ENCODE assay signal across 18 cellular contexts in the genomic region with DNA sequence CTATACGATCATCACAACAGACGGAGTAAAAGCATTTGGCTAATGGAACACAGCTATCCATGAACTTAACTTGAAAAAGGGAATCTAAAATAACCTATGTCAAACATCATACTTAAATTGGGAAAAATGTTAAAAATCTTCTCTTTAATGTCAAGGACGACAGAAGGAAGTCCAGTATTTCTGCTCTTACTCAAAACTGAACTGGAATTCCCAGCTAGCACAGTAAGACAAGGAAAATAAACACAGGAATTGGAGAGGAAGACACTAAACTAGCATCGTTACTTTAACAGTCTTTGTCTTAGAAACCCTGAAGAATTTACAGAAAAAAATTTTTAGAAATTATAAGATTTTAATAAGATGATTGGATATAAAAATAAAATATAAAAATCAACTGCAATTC.
DNase-seq lines count a peak whose midpoint lies in the region; ATAC-seq, FAIRE-seq and TF ChIP-seq lines count a peak whose summit lies in the region.
"Had no signal": no experiment of that assay in that cellular context is flagged by ENCODE, and none has a peak within 500 bp of the region (broad histone marks: within the 10 kb centered on the region; RNA-seq: fewer than 3 reads in every experiment).

No MANE protein-coding gene starts in this region.

- peak overlapping the region; percentile 97 for H3K27ac Mint-ChIP-seq in activated CD4-positive, alpha-beta memory T cell treated with anti-CD3 and anti-CD28 coated beads, Interleukin-2, amount 10 ng/mL, durations not matched to agents 7 days and 5 days
- no peak overlapping the region for H3K27ac Mint-ChIP-seq in activated CD4-positive, alpha-beta memory T cell treated with anti-CD3 and anti-CD28 coated beads for 36 hours
- peak overlapping the region; percentile 48 for H3K27ac Mint-ChIP-seq in activated T-helper 1 cell treated with anti-CD3 and anti-CD28 coated beads, Interleukin-12 subunit alpha, Interleukin-12 subunit beta, Interleukin-2, Interleukin-4 antibody, amounts not matched to agents 30 ng/mL and 10 ng/mL and 1 ng/mL, durations not matched to agents 14 hours and 24 hours and 36 hours

- H3K4me1 ChIP-seq in gastroesophageal sphincter: peaks cover 0 to 100% (median 53%) of the 10 kb centered on the region in 3 donors
- peaks cover 0 to 5% of the 10 kb centered on the region in 2 donors for H3K4me1 ChIP-seq in small intestine (ENCODE audit: control insufficient read depth in 2 of 2, insufficient read depth in 1 of 2, low read depth in 1 of 2, low read length in 1 of 2)

- H3K36me3 ChIP-seq in gastroesophageal sphincter (no peaks in the 10 kb centered on the region), small intestine (ENCODE audit: control insufficient read depth in 2 of 2, insufficient read depth in 2 of 2, low read length in 2 of 2) (no peaks in the 10 kb centered on the region)
- H3K36me3 ChIP-seq: upper lobe of right lung had no signal

- POLR2A ChIA-PET in activated CD4-positive, alpha-beta memory T cell treated with anti-CD3 and anti-CD28 coated beads, Interleukin-2, amount 10 ng/mL, durations not matched to agents 7 days and 5 days (lab: Charles Lee): interaction anchor here (1.0 to 7.4 kb wide), 8 partner anchors 8 to 113 kb away, joined by 3 to 55 read pairs (median 7); a partner anchor contains a TSS
- POLR2A ChIA-PET in activated CD4-positive, alpha-beta memory T cell treated with anti-CD3 and anti-CD28 coated beads for 36 hours (lab: Charles Lee): interaction anchor here (0.7 to 1.2 kb wide), 3 partner anchors 13 to 93 kb away, joined by 3 read pairs; no protein-coding TSS in a partner anchor

- 37 to 41% methylated on average over 4 of the region's 4 CpGs for WGBS in gastroesophageal sphincter (ENCODE audit: low coverage in 1 of 2), 2 donors
- 67 to 87% (median 85%) methylated on average over 4 of the region's 4 CpGs for WGBS in small intestine, 3 donors

- H3K36me3 Mint-ChIP-seq in activated CD4-positive, alpha-beta memory T cell treated with anti-CD3 and anti-CD28 coated beads, Interleukin-2, amount 10 ng/mL, durations not matched to agents 7 days and 5 days (ENCODE audit: low read depth): peaks cover 18% of the 10 kb centered on the region
- H3K36me3 Mint-ChIP-seq in activated CD4-positive, alpha-beta memory T cell treated with anti-CD3 and anti-CD28 coated beads for 36 hours: peaks cover 1% of the 10 kb centered on the region
- peaks cover 19% of the 10 kb centered on the region for H3K36me3 Mint-ChIP-seq in activated T-helper 1 cell treated with anti-CD3 and anti-CD28 coated beads, Interleukin-12 subunit alpha, Interleukin-12 subunit beta, Interleukin-2, Interleukin-4 antibody, amounts not matched to agents 30 ng/mL and 10 ng/mL and 1 ng/mL, durations not matched to agents 14 hours and 24 hours and 36 hours (ENCODE audit: low read depth)

- H3K27me3 Mint-ChIP-seq in activated CD4-positive, alpha-beta memory T cell treated with anti-CD3 and anti-CD28 coated beads, Interleukin-2, amount 10 ng/mL, durations not matched to agents 7 days and 5 days: peaks cover 15% of the 10 kb centered on the region
- peaks cover 9% of the 10 kb centered on the region for H3K27me3 Mint-ChIP-seq in activated CD4-positive, alpha-beta memory T cell treated with anti-CD3 and anti-CD28 coated beads for 36 hours
- peaks cover 7% of the 10 kb centered on the region for H3K27me3 Mint-ChIP-seq in activated T-helper 1 cell treated with anti-CD3 and anti-CD28 coated beads, Interleukin-12 subunit alpha, Interleukin-12 subunit beta, Interleukin-2, Interleukin-4 antibody, amounts not matched to agents 30 ng/mL and 10 ng/mL and 1 ng/mL, durations not matched to agents 14 hours and 24 hours and 36 hours (ENCODE audit: insufficient read depth)

- no peak for TF ChIP-seq CTCF in gastroesophageal sphincter (IDR thresholded peaks at IDR 0.05)

- peak; percentile 44 for FAIRE-seq in small intestine (lab: Jason Lieb, UNC)
- FAIRE-seq: A549 had no signal

- no peak for DNase-seq in activated CD4-positive, alpha-beta memory T cell treated with anti-CD3 and anti-CD28 coated beads, Interleukin-2, amount 10 ng/mL, durations not matched to agents 7 days and 5 days
- no peak for DNase-seq in activated CD4-positive, alpha-beta memory T cell treated with anti-CD3 and anti-CD28 coated beads for 36 hours
- DNase-seq in activated T-helper 1 cell treated with anti-CD3 and anti-CD28 coated beads, Interleukin-12 subunit alpha, Interleukin-12 subunit beta, Interleukin-2, Interleukin-4 antibody, amounts not matched to agents 30 ng/mL and 10 ng/mL and 1 ng/mL, durations not matched to agents 14 hours and 24 hours and 36 hours (ENCODE audit: low spot score): no peak
- DNase-seq in small intestine: no peak
- no peak for DNase-seq in RKO (ENCODE audit: low spot score)
- DNase-seq in OCI-M2 (lab: John Stamatoyannopoulos, UW; ENCODE audit: unreplicated experiment): no peak
- no peak for DNase-seq in dedifferentiated amniotic fluid mesenchymal stem cell (ENCODE audit: extremely low spot score)
- DNase-seq: effector CD4-positive, alpha-beta T cell; foreskin melanocyte; GF-D8; islet precursor cell; midbrain; NCI-H187; NCI-H510A treated with DMSO at 0.1 percent for 48 hours had no signal

- no peaks in the 10 kb centered on the region for H3K9me3 Mint-ChIP-seq in activated CD4-positive, alpha-beta memory T cell treated with anti-CD3 and anti-CD28 coated beads, Interleukin-2, amount 10 ng/mL, durations not matched to agents 7 days and 5 days
- no peaks in the 10 kb centered on the region for H3K9me3 Mint-ChIP-seq in activated CD4-positive, alpha-beta memory T cell treated with anti-CD3 and anti-CD28 coated beads for 36 hours
- no peaks in the 10 kb centered on the region for H3K9me3 Mint-ChIP-seq in activated T-helper 1 cell treated with anti-CD3 and anti-CD28 coated beads, Interleukin-12 subunit alpha, Interleukin-12 subunit beta, Interleukin-2, Interleukin-4 antibody, amounts not matched to agents 30 ng/mL and 10 ng/mL and 1 ng/mL, durations not matched to agents 14 hours and 24 hours and 36 hours
- H3K9me3 Mint-ChIP-seq: activated T-cell treated with anti-CD3 and anti-CD28 coated beads, Interleukin-2, amount 50 U/mL, for 72 hours had no signal

- H3K27ac ChIP-seq in gastroesophageal sphincter (peak overlapping the region in 3 of 4 donors; percentile 31 to 83 (median 77)), small intestine (ENCODE audit: low read depth in 1 of 2, low read length in 1 of 2) (no peak overlapping the region)

- H3K4me3 Mint-ChIP-seq in activated CD4-positive, alpha-beta memory T cell treated with anti-CD3 and anti-CD28 coated beads, Interleukin-2, amount 10 ng/mL, durations not matched to agents 7 days and 5 days: peak overlapping the region; percentile 19
- H3K4me3 Mint-ChIP-seq in activated CD4-positive, alpha-beta memory T cell treated with anti-CD3 and anti-CD28 coated beads for 36 hours: no peak overlapping the region
- no peak overlapping the region for H3K4me3 Mint-ChIP-seq in activated T-helper 1 cell treated with anti-CD3 and anti-CD28 coated beads, Interleukin-12 subunit alpha, Interleukin-12 subunit beta, Interleukin-2, Interleukin-4 antibody, amounts not matched to agents 30 ng/mL and 10 ng/mL and 1 ng/mL, durations not matched to agents 14 hours and 24 hours and 36 hours

- no peak overlapping the region for H3K4me3 ChIP-seq in gastroesophageal sphincter
- H3K4me3 ChIP-seq in small intestine (ENCODE audit: low read depth in 1 of 2, low read length in 2 of 2): no peak overlapping the region
- H3K4me3 ChIP-seq: A549, upper lobe of right lung had no signal

- TF ChIP-seq EP300 in gastroesophageal sphincter (IDR thresholded peaks at IDR 0.05): no peak

- H3K27me3 ChIP-seq in gastroesophageal sphincter: no peaks in the 10 kb centered on the region
- H3K27me3 ChIP-seq in small intestine (ENCODE audit: control insufficient read depth in 2 of 2, insufficient read depth in 2 of 2, low read length in 2 of 2): no peaks in the 10 kb centered on the region
- H3K27me3 ChIP-seq: upper lobe of right lung had no signal

- peaks cover 70% of the 10 kb centered on the region for H3K4me1 Mint-ChIP-seq in activated CD4-positive, alpha-beta memory T cell treated with anti-CD3 and anti-CD28 coated beads, Interleukin-2, amount 10 ng/mL, durations not matched to agents 7 days and 5 days
- H3K4me1 Mint-ChIP-seq in activated CD4-positive, alpha-beta memory T cell treated with anti-CD3 and anti-CD28 coated beads for 36 hours (ENCODE audit: low read depth): peaks cover 77% of the 10 kb centered on the region
- H3K4me1 Mint-ChIP-seq in activated T-helper 1 cell treated with anti-CD3 and anti-CD28 coated beads, Interleukin-12 subunit alpha, Interleukin-12 subunit beta, Interleukin-2, Interleukin-4 antibody, amounts not matched to agents 30 ng/mL and 10 ng/mL and 1 ng/mL, durations not matched to agents 14 hours and 24 hours and 36 hours (ENCODE audit: low read depth): peaks cover 70% of the 10 kb centered on the region

- ATAC-seq in gastroesophageal sphincter: no peak
- ATAC-seq: A549, upper lobe of right lung had no signal

- intact Hi-C loops in activated CD4-positive, alpha-beta memory T cell treated with anti-CD3 and anti-CD28 coated beads for 36 hours (cut with micrococcal nuclease): loop anchor here (2.0 to 10.0 kb wide), 3 partner anchors 29 to 337 kb away; no protein-coding TSS in a partner anchor
- intact Hi-C loops in activated T-helper 1 cell treated with anti-CD3 and anti-CD28 coated beads, Interleukin-12 subunit alpha, Interleukin-12 subunit beta, Interleukin-2, Interleukin-4 antibody, amounts not matched to agents 30 ng/mL and 10 ng/mL and 1 ng/mL, durations not matched to agents 14 hours and 24 hours and 36 hours (cut with micrococcal nuclease): loop anchor here (5.0 kb wide), 1 partner anchor 259 kb away; no protein-coding TSS in a partner anchor

- CTCF ChIA-PET in activated CD4-positive, alpha-beta memory T cell treated with anti-CD3 and anti-CD28 coated beads, Interleukin-2, amount 10 ng/mL, durations not matched to agents 7 days and 5 days (lab: Charles Lee): interaction anchor here (0.6 to 2.2 kb wide), 6 partner anchors 8 to 21 kb away, joined by 3 to 11 read pairs (median 6); no protein-coding TSS in a partner anchor
- CTCF ChIA-PET in activated CD4-positive, alpha-beta memory T cell treated with anti-CD3 and anti-CD28 coated beads for 36 hours (lab: Charles Lee): interaction anchor here (0.6 to 2.0 kb wide), 8 partner anchors 9 to 144 kb away, joined by 3 to 6 read pairs (median 4); no protein-coding TSS in a partner anchor

- H3K9me3 ChIP-seq in gastroesophageal sphincter (no peaks in the 10 kb centered on the region), small intestine (ENCODE audit: control insufficient read depth, low read depth) (no peaks in the 10 kb centered on the region)
- H3K9me3 ChIP-seq: A549, upper lobe of right lung had no signal

- no peak for TF ChIP-seq POLR2A in gastroesophageal sphincter (IDR thresholded peaks at IDR 0.05)

Comparison
In these comparisons a context has a peak if more than half of its experiments do, and no peak if none do; other contexts are left out.
1. H3K27ac ChIP-seq: peak in gastroesophageal sphincter (3 of 4); none in small intestine (0 of 2).